In genomic region chr10:1094112-1095057, GRCh38 we compare ENCODE assay signal across 11 cellular contexts. TPM values are rescaled to one million over a fixed set of nuclear protein-coding genes. Genes with fewer than 3 reads are reported as not detected.
A peak's percentile ranks its signal among the peaks of the same experiment; 100 is the strongest.
DNase-seq lines count a peak whose midpoint lies in the region; ATAC-seq, FAIRE-seq and TF ChIP-seq lines count a peak whose summit lies in the region.
"Had no signal": no experiment of that assay in that cellular context is flagged by ENCODE, and none has a peak within 500 bp of the region (broad histone marks: within the 10 kb centered on the region; RNA-seq: fewer than 3 reads in every experiment).

No MANE protein-coding gene starts in this region.

- no peak for DNase-seq in activated T-cell treated with anti-CD3 and anti-CD28 coated beads, Interleukin-2, amount 50 U/mL, for 4 hours
- peak; percentile 73 to 74 for DNase-seq in stimulated activated CD4-positive, alpha-beta T cell treated with anti-CD3 and anti-CD28 coated beads, Interleukin-2, amount 100 ng/mL, for 24 hours
- DNase-seq in iPS-NIHi11 (ENCODE audit: low spot score) (no peak), mesothelial cell of epicardium (ENCODE audit: low spot score in 2 of 2, unreplicated experiment in 2 of 2) (no peak), GM12892 (ENCODE audit: insufficient read length) (no peak)
- DNase-seq: NCI-H2081 had no signal

- H3K27ac Mint-ChIP-seq in mesothelial cell of epicardium = no peak overlapping the region

- H3K9me3 Mint-ChIP-seq in activated T-cell treated with anti-CD3 and anti-CD28 coated beads, Interleukin-2, amount 50 U/mL, for 4 hours = no peaks in the 10 kb centered on the region
- H3K9me3 Mint-ChIP-seq in mesothelial cell of epicardium = no peaks in the 10 kb centered on the region

- peaks cover 21% of the 10 kb centered on the region for H3K36me3 Mint-ChIP-seq in activated T-cell treated with anti-CD3 and anti-CD28 coated beads, Interleukin-2, amount 50 U/mL, for 4 hours (ENCODE audit: insufficient read depth)
- peaks cover 25% of the 10 kb centered on the region for H3K36me3 Mint-ChIP-seq in mesothelial cell of epicardium

- no peak overlapping the region for H3K4me3 Mint-ChIP-seq in activated T-cell treated with anti-CD3 and anti-CD28 coated beads, Interleukin-2, amount 50 U/mL, for 4 hours
- no peak overlapping the region for H3K4me3 Mint-ChIP-seq in mesothelial cell of epicardium

- H3K27me3 Mint-ChIP-seq in activated T-cell treated with anti-CD3 and anti-CD28 coated beads, Interleukin-2, amount 50 U/mL, for 4 hours (ENCODE audit: low read depth) = no peaks in the 10 kb centered on the region
- no peaks in the 10 kb centered on the region for H3K27me3 Mint-ChIP-seq in mesothelial cell of epicardium (ENCODE audit: low read depth)

- ATAC-seq in GM18870 (IDR thresholded peaks at IDR 0.05; ENCODE audit: unreplicated experiment) (peak; percentile 47), HG02623 (IDR thresholded peaks at IDR 0.05; ENCODE audit: unreplicated experiment) (peak; percentile 74), HG02759 (IDR thresholded peaks at IDR 0.05; ENCODE audit: unreplicated experiment) (no peak)
- ATAC-seq in activated T-cell treated with anti-CD3 and anti-CD28 coated beads, Interleukin-2, amount 50 U/mL, for 4 hours = peak; percentile 94 to 97

- no peak for FAIRE-seq in GM12892 (lab: Jason Lieb, UNC)
- FAIRE-seq: astrocyte, RCC 7860 had no signal

- peaks cover 5% of the 10 kb centered on the region for H3K4me1 Mint-ChIP-seq in activated T-cell treated with anti-CD3 and anti-CD28 coated beads, Interleukin-2, amount 50 U/mL, for 4 hours (ENCODE audit: low read depth)
- H3K4me1 Mint-ChIP-seq in mesothelial cell of epicardium = peaks cover 3% of the 10 kb centered on the region

- TF ChIP-seq POLR2A in GM12892 (IDR thresholded peaks at IDR 0.05; ENCODE audit: low read depth, low read length) = no peak

- TF ChIP-seq CTCF in mesothelial cell of epicardium (IDR thresholded peaks at IDR 0.05; ENCODE audit: unreplicated experiment) = no peak

RNA-seq across cellular contexts. Expression of gene WDR37, which starts 38.2 kb away (rescaled TPM):
- total RNA-seq in activated T-cell treated with anti-CD3 and anti-CD28 coated beads, Interleukin-2, amount 50 U/mL, for 4 hours = 10 to 100 TPM; 10.5 to 13.5 (median 12.2) TPM
- total RNA-seq in mesothelial cell of epicardium = 20.3 to 21.1 TPM (median 20.8 TPM) in 3 replicates
- polyA plus RNA-seq in GM12892 (2012; ENCODE audit: missing spikeins) = 7.0 TPM

RNA-seq across cellular contexts. Expression of gene IDI1, which starts 45.5 kb away (rescaled TPM):
- 10 to 100 TPM; 38.9 to 46.8 (median 44.6) TPM for total RNA-seq in activated T-cell treated with anti-CD3 and anti-CD28 coated beads, Interleukin-2, amount 50 U/mL, for 4 hours
- 41.4 to 47.6 TPM (median 42.9 TPM) in 3 replicates for total RNA-seq in mesothelial cell of epicardium
- polyA plus RNA-seq in GM12892 (2012; ENCODE audit: missing spikeins) = 133 TPM

Comparison
In these comparisons a context has a peak if more than half of its experiments do, and no peak if none do; other contexts are left out.
1. DNase-seq: peak in stimulated activated CD4-positive, alpha-beta T cell treated with anti-CD3 and anti-CD28 coated beads, Interleukin-2, amount 100 ng/mL, for 24 hours (2 of 2); none in activated T-cell treated with anti-CD3 and anti-CD28 coated beads, Interleukin-2, amount 50 U/mL, for 4 hours (single experiment), iPS-NIHi11 (single experiment), mesothelial cell of epicardium (0 of 2) and GM12892 (single experiment).